In genomic region chr10:44240766-44241165, GRCh38 we compare ENCODE assay signal across 28 cellular contexts.
"Had no signal": no experiment of that assay in that cellular context is flagged by ENCODE, and none has a peak within 500 bp of the region (broad histone marks: within the 10 kb centered on the region; RNA-seq: fewer than 3 reads in every experiment).

No MANE protein-coding gene starts in this region.

- FAIRE-seq: endothelial cell of umbilical vein, pancreas had no signal

- H3K36me3 Mint-ChIP-seq: activated naive CD4-positive, alpha-beta T cell treated with anti-CD3 and anti-CD28 coated beads, Interleukin-2, amount 50 U/mL, for 24 hours; brain; memory B cell; T-cell had no signal

- H3K4me3 Mint-ChIP-seq: activated CD4-positive, alpha-beta T cell treated with anti-CD3 and anti-CD28 coated beads, Interleukin-2, amount 10 ng/mL, durations not matched to agents 7 days and 5 days; activated CD8-positive, alpha-beta T cell treated with anti-CD3 and anti-CD28 coated beads, Interleukin-2, amount 10 ng/mL, durations not matched to agents 7 days and 5 days; activated naive CD4-positive, alpha-beta T cell treated with anti-CD3 and anti-CD28 coated beads, Interleukin-2, amount 50 U/mL, for 24 hours; activated T-helper 1 cell treated with anti-CD3 and anti-CD28 coated beads, Interleukin-12 subunit alpha, Interleukin-12 subunit beta, Interleukin-2, Interleukin-4 antibody, amounts not matched to agents 30 ng/mL and 10 ng/mL and 1 ng/mL, durations not matched to agents 14 hours and 24 hours and 36 hours; brain; memory B cell; naive thymus-derived CD4-positive, alpha-beta T cell; T-cell; T-helper 2 cell treated with Interferon-gamma antibody and Interleukin-4, amounts not matched to agents 5 μg/mL and 100 μg/mL, for 36 hours had no signal

- H3K4me3 ChIP-seq: left lung, mucosa of descending colon, pancreas, psoas muscle, right atrium auricular region, thyroid gland, upper lobe of right lung had no signal

- H3K27ac ChIP-seq: left lung, pancreas, psoas muscle, right atrium auricular region, thyroid gland, upper lobe of right lung, VCaP had no signal

- DNase-seq: activated CD4-positive, alpha-beta T cell treated with anti-CD3 and anti-CD28 coated beads, Interleukin-2, amount 10 ng/mL, durations not matched to agents 7 days and 5 days; activated CD8-positive, alpha-beta T cell treated with anti-CD3 and anti-CD28 coated beads, Interleukin-2, amount 10 ng/mL, durations not matched to agents 7 days and 5 days; activated gamma-delta T cell treated with Interleukin-2 at 50 U/mL for 16 hours; anterior cingulate cortex; central memory CD4-positive, alpha-beta T cell; dermis blood vessel endothelial cell; effector CD8-positive, alpha-beta T cell; foreskin fibroblast; left lung; mucosa of descending colon; naive thymus-derived CD4-positive, alpha-beta T cell; pancreas; psoas muscle; stimulated activated CD4-positive, alpha-beta T cell treated with anti-CD3 and anti-CD28 coated beads, Interleukin-4, amount 100 ng/mL, for 24 hours; stimulated activated naive CD8-positive, alpha-beta T cell treated with anti-CD3 and anti-CD28 coated beads, Interleukin-15, Interleukin-2, amounts not matched to agents 100 U/mL and 50 U/mL, for 24 hours; T-cell; thyroid gland; upper lobe of right lung had no signal

- H3K4me1 ChIP-seq: left lung, psoas muscle, right atrium auricular region, thyroid gland, upper lobe of right lung had no signal

- H3K36me3 ChIP-seq: left lung, pancreas, right atrium auricular region, thyroid gland, upper lobe of right lung had no signal

- H3K27me3 Mint-ChIP-seq: activated CD4-positive, alpha-beta T cell treated with anti-CD3 and anti-CD28 coated beads, Interleukin-2, amount 10 ng/mL, durations not matched to agents 7 days and 5 days; memory B cell had no signal

- ATAC-seq: activated CD4-positive, CD25-positive, alpha-beta regulatory T cell treated with anti-CD3 and anti-CD28 coated beads, Interleukin-2, amount 50 U/mL, for 24 hours; activated CD8-positive, alpha-beta T cell treated with anti-CD3 and anti-CD28 coated beads, Interleukin-2, amount 10 ng/mL, durations not matched to agents 7 days and 5 days; esophagus mucosa; left lung; mucosa of descending colon; naive thymus-derived CD4-positive, alpha-beta T cell; pancreas; psoas muscle; stimulated activated naive CD8-positive, alpha-beta T cell treated with anti-CD3 and anti-CD28 coated beads, Interleukin-15, Interleukin-2, amounts not matched to agents 100 U/mL and 50 U/mL, for 24 hours; T-cell; upper lobe of right lung had no signal

- H3K4me1 Mint-ChIP-seq: activated CD4-positive, alpha-beta T cell treated with anti-CD3 and anti-CD28 coated beads, Interleukin-2, amount 10 ng/mL, durations not matched to agents 7 days and 5 days; activated naive CD4-positive, alpha-beta T cell treated with anti-CD3 and anti-CD28 coated beads, Interleukin-2, amount 50 U/mL, for 24 hours; brain; memory B cell; naive thymus-derived CD4-positive, alpha-beta T cell; T-cell had no signal

- H3K9me3 ChIP-seq: left lung, mucosa of descending colon, pancreas, psoas muscle, right atrium auricular region, thyroid gland, upper lobe of right lung had no signal

- H3K27ac Mint-ChIP-seq: activated CD4-positive, alpha-beta T cell treated with anti-CD3 and anti-CD28 coated beads, Interleukin-2, amount 10 ng/mL, durations not matched to agents 7 days and 5 days; activated CD8-positive, alpha-beta T cell treated with anti-CD3 and anti-CD28 coated beads, Interleukin-2, amount 10 ng/mL, durations not matched to agents 7 days and 5 days; activated naive CD4-positive, alpha-beta T cell treated with anti-CD3 and anti-CD28 coated beads, Interleukin-2, amount 50 U/mL, for 24 hours; activated T-helper 1 cell treated with anti-CD3 and anti-CD28 coated beads, Interleukin-12 subunit alpha, Interleukin-12 subunit beta, Interleukin-2, Interleukin-4 antibody, amounts not matched to agents 30 ng/mL and 10 ng/mL and 1 ng/mL, durations not matched to agents 14 hours and 24 hours and 36 hours; brain; memory B cell; naive thymus-derived CD4-positive, alpha-beta T cell; T-cell; T-helper 2 cell treated with Interferon-gamma antibody and Interleukin-4, amounts not matched to agents 5 μg/mL and 100 μg/mL, for 36 hours had no signal

- H3K27me3 ChIP-seq: left lung, pancreas, right atrium auricular region, thyroid gland, upper lobe of right lung had no signal
